In the genomic region with DNA sequence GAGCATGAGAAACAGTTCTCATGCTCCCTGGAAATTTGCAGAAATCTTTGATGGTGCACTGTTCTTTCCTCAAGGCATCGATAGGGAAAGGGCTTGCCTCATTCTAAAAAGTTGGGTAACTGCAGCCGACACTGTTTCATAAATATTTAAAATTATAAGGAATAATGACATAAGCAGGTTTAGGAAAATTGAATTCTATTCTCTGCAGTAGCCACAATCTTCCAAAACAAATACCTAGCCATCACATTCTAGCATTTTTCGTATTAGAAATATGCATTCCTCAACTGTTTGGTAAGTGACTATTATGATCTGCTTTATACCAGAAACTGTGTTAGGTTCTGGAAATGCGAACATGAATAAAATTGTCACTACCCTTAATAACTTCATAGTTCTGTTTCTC, we compare ENCODE assay signal across 24 cellular contexts.
DNase-seq lines count a peak whose midpoint lies in the region; ATAC-seq and TF ChIP-seq lines count a peak whose summit lies in the region.
"Had no signal": no experiment of that assay in that cellular context is flagged by ENCODE, and none has a peak within 500 bp of the region (broad histone marks: within the 10 kb centered on the region; RNA-seq: fewer than 3 reads in every experiment).

No MANE protein-coding gene starts in this region.

- H3K27ac ChIP-seq in SK-N-SH (ENCODE audit: low read depth in 2 of 2, low read length in 1 of 2) (peak overlapping the region in 1 of 2 experiments; percentile 58; a peak in 1 of 4 replicates), H9 (ENCODE audit: insufficient read length, low read depth, low read length) (no peak overlapping the region)
- H3K27ac ChIP-seq in effector memory CD4-positive, alpha-beta T cell (ENCODE audit: insufficient read depth, low read length, poor library complexity, severe bottlenecking) = no peak overlapping the region
- H3K27ac ChIP-seq: KMS-11 had no signal

- no peaks in the 10 kb centered on the region for H3K36me3 ChIP-seq in SK-N-SH (replicated peaks in 1 of 2; ENCODE audit: control insufficient read depth in 1 of 2, insufficient read depth in 2 of 2, low read length in 1 of 2)
- H3K36me3 ChIP-seq in effector memory CD4-positive, alpha-beta T cell (ENCODE audit: control insufficient read depth, insufficient read depth, low read length) = no peaks in the 10 kb centered on the region

- no peak overlapping the region for H2BK12ac ChIP-seq in H9 (ENCODE audit: insufficient read length, low read depth, low read length)

- peaks cover 10% of the 10 kb centered on the region for H3K9me3 Mint-ChIP-seq in osteocyte (ENCODE audit: unreplicated experiment)
- H3K9me3 Mint-ChIP-seq in H9 = no peaks in the 10 kb centered on the region

- no peaks in the 10 kb centered on the region; a peak in 1 of 4 replicates for H3K4me1 ChIP-seq in SK-N-SH (ENCODE audit: control insufficient read depth in 1 of 2, insufficient read depth in 2 of 2, low read depth in 1 of 2, low read length in 1 of 2)
- no peaks in the 10 kb centered on the region for H3K4me1 ChIP-seq in H9 (ENCODE audit: insufficient read depth, low read length)
- no peaks in the 10 kb centered on the region for H3K4me1 ChIP-seq in effector memory CD4-positive, alpha-beta T cell (ENCODE audit: control insufficient read depth, insufficient read depth, low read length, poor library complexity, severe bottlenecking)

- peak; percentile 89 for DNase-seq in AG10803 (ENCODE audit: low read depth)
- DNase-seq in SK-N-SH = no peak
- DNase-seq in fibroblast of gingiva (ENCODE audit: low read depth) = peak; percentile 13
- no peak for DNase-seq in osteocyte (ENCODE audit: extremely low spot score, unreplicated experiment)
- no peak for DNase-seq in H9
- DNase-seq in effector memory CD4-positive, alpha-beta T cell = no peak
- no peak for DNase-seq in midbrain (lab: John Stamatoyannopoulos, UW)
- DNase-seq: activated CD4-positive, alpha-beta T cell treated with anti-CD3 and anti-CD28 coated beads for 1 hour; activated CD8-positive, alpha-beta T cell treated with anti-CD3 and anti-CD28 coated beads, Interleukin-2, amount 10 ng/mL, durations not matched to agents 7 days and 5 days; activated gamma-delta T cell; activated naive CD8-positive, alpha-beta T cell treated with anti-CD3 and anti-CD28 coated beads, Interleukin-2, amount 50 U/mL, for 24 hours; activated T-cell treated with anti-CD3 and anti-CD28 coated beads for 4 hours; CD4-positive, alpha-beta memory T cell; dermis blood vessel endothelial cell; MV-4-11; NCI-H146; NCI-H524 treated with DMSO at 0.1 percent for 48 hours; nucleus accumbens; SIG-M5; small intestine; stimulated activated CD4-positive, alpha-beta T cell treated with anti-CD3 and anti-CD28 coated beads, Interleukin-2, amount 100 ng/mL, for 24 hours had no signal

- no peak overlapping the region for H2BK15ac ChIP-seq in H9 (ENCODE audit: low read depth, low read length)

- H3K23ac ChIP-seq in H9 (ENCODE audit: insufficient read length, low read depth, low read length) = no peak overlapping the region

- H3K79me1 ChIP-seq in H9 (ENCODE audit: insufficient read depth, low read depth, low read length, poor library complexity, severe bottlenecking) = no peaks in the 10 kb centered on the region

- TF ChIP-seq RAD21 in SK-N-SH (IDR thresholded peaks at IDR 0.05; ENCODE audit: low read length) = no peak

- H4K5ac ChIP-seq in H9 (ENCODE audit: insufficient read length, low read depth, low read length) = no peak overlapping the region

- ATAC-seq in activated CD4-positive, CD25-positive, alpha-beta regulatory T cell treated with anti-CD3 and anti-CD28 coated beads, Interleukin-2, amount 50 U/mL, for 24 hours = no peak
- ATAC-seq: activated CD8-positive, alpha-beta T cell treated with anti-CD3 and anti-CD28 coated beads, Interleukin-2, amount 10 ng/mL, durations not matched to agents 7 days and 5 days; activated naive CD8-positive, alpha-beta T cell treated with anti-CD3 and anti-CD28 coated beads, Interleukin-2, amount 50 U/mL, for 24 hours; Panc1 had no signal

- H2BK5ac ChIP-seq in H9 (ENCODE audit: insufficient read length, low read length) = no peak overlapping the region

- H3K79me2 ChIP-seq in SK-N-SH (ENCODE audit: insufficient read depth) = no peaks in the 10 kb centered on the region
- no peaks in the 10 kb centered on the region for H3K79me2 ChIP-seq in H9 (ENCODE audit: insufficient read depth, low read length)

- H3K36me3 Mint-ChIP-seq in osteocyte (ENCODE audit: unreplicated experiment) (peaks cover 2% of the 10 kb centered on the region), H9 (ENCODE audit: insufficient read depth in 1 of 3, low read depth in 3 of 3) (no peaks in the 10 kb centered on the region)
- H3K36me3 Mint-ChIP-seq: CD4-positive, alpha-beta memory T cell had no signal

- H3K9ac ChIP-seq in SK-N-SH (no peak overlapping the region), H9 (ENCODE audit: extremely low read depth, insufficient read length, low read length) (no peak overlapping the region)
- H3K9ac ChIP-seq: KMS-11 had no signal

- no peak for TF ChIP-seq CTCF in AG10803 (conservative IDR thresholded peaks at IDR 0.05; ENCODE audit: low read length)
- no peak for TF ChIP-seq CTCF in SK-N-SH (IDR thresholded peaks at IDR 0.05)
- TF ChIP-seq CTCF in osteocyte (IDR thresholded peaks at IDR 0.05) = no peak
- TF ChIP-seq CTCF in H9 (conservative IDR thresholded peaks at IDR 0.05) = no peak

- H3K27me3 Mint-ChIP-seq in osteocyte (ENCODE audit: unreplicated experiment) (no peaks in the 10 kb centered on the region), H9 (ENCODE audit: low read depth) (no peaks in the 10 kb centered on the region)

- H2BK120ac ChIP-seq in H9 (ENCODE audit: low read depth, low read length, poor library complexity, severe bottlenecking) = no peak overlapping the region

- POLR2A ChIA-PET in SK-N-SH (lab: Yijun Ruan, JAX) = interaction anchor here (0.6 kb wide), 1 partner anchor 189 kb away, joined by 4 read pairs; no protein-coding TSS in a partner anchor

- H3K14ac ChIP-seq in H9 (ENCODE audit: insufficient read depth, low read length) = no peak overlapping the region

- H3K23me2 ChIP-seq in H9 (ENCODE audit: insufficient read length, low read depth, low read length, poor library complexity, severe bottlenecking) = no peaks in the 10 kb centered on the region

- H4K20me1 ChIP-seq in SK-N-SH (ENCODE audit: insufficient read depth) (no peaks in the 10 kb centered on the region), H9 (ENCODE audit: control insufficient read depth, insufficient read depth, insufficient read length) (no peaks in the 10 kb centered on the region)

- no peak overlapping the region for H3T11ph ChIP-seq in H9 (ENCODE audit: low read length)

- H2AFZ ChIP-seq in SK-N-SH (ENCODE audit: low read depth) (no peak overlapping the region), H9 (ENCODE audit: low read length) (no peak overlapping the region)

- no peak overlapping the region for H3K18ac ChIP-seq in H9 (ENCODE audit: insufficient read length, low read depth, low read length)

- no peaks in the 10 kb centered on the region for H3F3A ChIP-seq in SK-N-SH (replicated peaks; ENCODE audit: insufficient read depth)

- no peak overlapping the region for H3K56ac ChIP-seq in H9 (ENCODE audit: insufficient read length, low read depth, low read length)

- peaks cover 29% of the 10 kb centered on the region for H3K4me1 Mint-ChIP-seq in osteocyte (ENCODE audit: unreplicated experiment)
- H3K4me1 Mint-ChIP-seq in H9 = no peaks in the 10 kb centered on the region
- H3K4me1 Mint-ChIP-seq: activated naive CD8-positive, alpha-beta T cell treated with anti-CD3 and anti-CD28 coated beads, Interleukin-2, amount 50 U/mL, for 24 hours; CD4-positive, alpha-beta memory T cell had no signal

- H3K4ac ChIP-seq in H9 (ENCODE audit: low read depth, low read length) = no peak overlapping the region

- no peak overlapping the region for H4K8ac ChIP-seq in H9 (replicated peaks; ENCODE audit: insufficient read length, low read depth, low read length)

- H3K4me3 Mint-ChIP-seq in osteocyte (ENCODE audit: unreplicated experiment) (no peak overlapping the region), H9 (no peak overlapping the region)
- H3K4me3 Mint-ChIP-seq: activated CD8-positive, alpha-beta T cell treated with anti-CD3 and anti-CD28 coated beads, Interleukin-2, amount 10 ng/mL, durations not matched to agents 7 days and 5 days; activated naive CD8-positive, alpha-beta T cell treated with anti-CD3 and anti-CD28 coated beads, Interleukin-2, amount 50 U/mL, for 24 hours; CD4-positive, alpha-beta memory T cell had no signal

- H3K9me3 ChIP-seq in SK-N-SH = no peaks in the 10 kb centered on the region
- H3K9me3 ChIP-seq in H9 (ENCODE audit: control insufficient read depth, low read depth, low read length) = no peaks in the 10 kb centered on the region
- H3K9me3 ChIP-seq in effector memory CD4-positive, alpha-beta T cell (ENCODE audit: control insufficient read depth, low read length) = no peaks in the 10 kb centered on the region

- no peak overlapping the region for H2BK20ac ChIP-seq in H9 (ENCODE audit: low read depth, low read length, poor library complexity, severe bottlenecking)

- H4K91ac ChIP-seq in H9 (ENCODE audit: insufficient read length, low read depth, low read length) = no peak overlapping the region

- TF ChIP-seq EP300 in SK-N-SH (IDR thresholded peaks at IDR 0.05; ENCODE audit: borderline replicate concordance in 1 of 2, low read depth in 1 of 2, low read length in 1 of 2) = 0 out of 4 replicates have a peak, but pooled peaks of 1 of the 2 experiments have one; percentile 40

- 76% methylated on average over 4 of the region's 4 CpGs for WGBS in SK-N-SH (ENCODE audit: low lambda C conversion rate)
- WGBS in H9 (ENCODE audit: extremely low coverage, insufficient read length, low lambda C conversion rate) = no CpG with 5 or more reads among the region's 4 CpGs

- H3K4me2 ChIP-seq in SK-N-SH (no peak overlapping the region), H9 (ENCODE audit: insufficient read depth, insufficient read length, low read length) (no peak overlapping the region)
- H3K4me2 ChIP-seq: KMS-11 had no signal

- H3K4me3 ChIP-seq in AG10803 (ENCODE audit: low read length) (no peak overlapping the region), SK-N-SH (ENCODE audit: low read depth in 2 of 2, low read length in 1 of 2) (no peak overlapping the region)
- no peak overlapping the region for H3K4me3 ChIP-seq in effector memory CD4-positive, alpha-beta T cell (ENCODE audit: insufficient read depth, low read depth, low read length, poor library complexity, severe bottlenecking)

- H3K27me3 ChIP-seq in SK-N-SH (ENCODE audit: insufficient read depth) = no peaks in the 10 kb centered on the region
- H3K27me3 ChIP-seq in H9 (ENCODE audit: insufficient read depth, low read length) = no peaks in the 10 kb centered on the region
- H3K27me3 ChIP-seq in effector memory CD4-positive, alpha-beta T cell (replicated peaks; ENCODE audit: control insufficient read depth, insufficient read depth, low read length, poor library complexity, severe bottlenecking) = no peaks in the 10 kb centered on the region

- H3K27ac Mint-ChIP-seq in osteocyte (ENCODE audit: unreplicated experiment) (peak overlapping the region; percentile 60), H9 (no peak overlapping the region)
- H3K27ac Mint-ChIP-seq: activated CD8-positive, alpha-beta T cell treated with anti-CD3 and anti-CD28 coated beads, Interleukin-2, amount 10 ng/mL, durations not matched to agents 7 days and 5 days; activated naive CD8-positive, alpha-beta T cell treated with anti-CD3 and anti-CD28 coated beads, Interleukin-2, amount 50 U/mL, for 24 hours; CD4-positive, alpha-beta memory T cell had no signal

- no peak overlapping the region for H2AK5ac ChIP-seq in H9 (ENCODE audit: insufficient read length, low read length)

- no peaks in the 10 kb centered on the region for H3K9me2 ChIP-seq in SK-N-SH

- CTCF ChIA-PET in SK-N-SH (lab: Yijun Ruan, JAX) = no interaction called here

Comparison
In these comparisons a context has a peak if more than half of its experiments do, and no peak if none do; other contexts are left out.
1. DNase-seq: peak in AG10803 (single experiment) and fibroblast of gingiva (single experiment); none in SK-N-SH (single experiment), osteocyte (single experiment), H9 (single experiment), effector memory CD4-positive, alpha-beta T cell (0 of 3) and midbrain (single experiment).